29 cellular contexts compared by ENCODE assay signal in the genomic region with DNA sequence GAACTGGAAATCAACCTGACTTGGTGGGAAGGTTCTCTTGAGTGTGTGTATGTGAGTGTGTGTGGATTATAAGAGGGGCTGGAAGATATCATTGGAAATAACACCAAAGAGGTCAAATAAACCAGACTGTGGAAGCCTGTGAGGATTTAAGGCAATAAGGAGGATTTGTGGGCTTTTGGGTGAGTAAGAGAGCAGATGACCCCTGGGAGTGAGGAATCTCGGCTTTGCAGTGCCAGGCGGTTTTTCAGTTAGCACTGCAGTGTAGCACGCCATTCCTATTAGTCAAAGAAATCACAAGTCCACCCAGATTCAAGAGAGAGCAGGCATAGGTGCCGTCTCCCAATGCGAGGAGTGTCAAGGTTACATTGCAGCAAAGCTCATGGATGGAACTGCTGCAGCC.
"Had no signal": no experiment of that assay in that cellular context is flagged by ENCODE, and none has a peak within 500 bp of the region (broad histone marks: within the 10 kb centered on the region; RNA-seq: fewer than 3 reads in every experiment).

No MANE protein-coding gene starts in this region.

- ATAC-seq: activated CD4-positive, alpha-beta T cell treated with anti-CD3 and anti-CD28 coated beads for 36 hours; activated CD8-positive, alpha-beta T cell treated with anti-CD3 and anti-CD28 coated beads, Interleukin-2, amount 10 ng/mL, durations not matched to agents 7 days and 5 days; activated naive CD4-positive, alpha-beta T cell treated with anti-CD3 and anti-CD28 coated beads, Interleukin-2, amount 50 U/mL, for 72 hours; activated naive CD8-positive, alpha-beta T cell treated with anti-CD3 and anti-CD28 coated beads, Interleukin-2, amount 50 U/mL, for 24 hours; activated T-cell treated with anti-CD3 and anti-CD28 coated beads, Interleukin-2, amount 50 U/mL, for 4 hours; K562; Panc1; Right ventricle myocardium inferior; T-cell had no signal

- H3K27ac ChIP-seq: SK-N-MC had no signal

- H3K4me3 ChIP-seq: K562, SK-N-MC had no signal

- H3K4me3 Mint-ChIP-seq: activated CD4-positive, alpha-beta T cell treated with anti-CD3 and anti-CD28 coated beads for 36 hours; activated CD8-positive, alpha-beta T cell treated with anti-CD3 and anti-CD28 coated beads, Interleukin-2, amount 10 ng/mL, durations not matched to agents 7 days and 5 days; activated naive CD8-positive, alpha-beta T cell treated with anti-CD3 and anti-CD28 coated beads, Interleukin-2, amount 50 U/mL, for 24 hours; activated T-cell treated with anti-CD3 and anti-CD28 coated beads, Interleukin-2, amount 50 U/mL, for 4 hours; T-cell had no signal

- H3K9me3 Mint-ChIP-seq: activated naive CD4-positive, alpha-beta T cell treated with anti-CD3 and anti-CD28 coated beads, Interleukin-2, amount 50 U/mL, for 72 hours; activated naive CD8-positive, alpha-beta T cell treated with anti-CD3 and anti-CD28 coated beads, Interleukin-2, amount 50 U/mL, for 24 hours; activated T-cell treated with anti-CD3 and anti-CD28 coated beads, Interleukin-2, amount 50 U/mL, for 4 hours; T-cell had no signal

- H3K27ac Mint-ChIP-seq: activated CD4-positive, alpha-beta T cell treated with anti-CD3 and anti-CD28 coated beads for 36 hours; activated CD8-positive, alpha-beta T cell treated with anti-CD3 and anti-CD28 coated beads, Interleukin-2, amount 10 ng/mL, durations not matched to agents 7 days and 5 days; activated naive CD8-positive, alpha-beta T cell treated with anti-CD3 and anti-CD28 coated beads, Interleukin-2, amount 50 U/mL, for 24 hours; T-cell had no signal

- H3K27me3 Mint-ChIP-seq: activated CD4-positive, alpha-beta T cell treated with anti-CD3 and anti-CD28 coated beads for 36 hours had no signal

- H3K4me1 Mint-ChIP-seq: activated CD4-positive, alpha-beta T cell treated with anti-CD3 and anti-CD28 coated beads for 36 hours; activated naive CD8-positive, alpha-beta T cell treated with anti-CD3 and anti-CD28 coated beads, Interleukin-2, amount 50 U/mL, for 24 hours had no signal

- H3K36me3 Mint-ChIP-seq: activated naive CD4-positive, alpha-beta T cell treated with anti-CD3 and anti-CD28 coated beads, Interleukin-2, amount 50 U/mL, for 72 hours; T-cell had no signal

- DNase-seq: activated CD4-positive, alpha-beta T cell treated with anti-CD3 and anti-CD28 coated beads for 36 hours; activated CD4-positive, alpha-beta T cell treated with anti-CD3 and anti-CD28 coated beads, Interleukin-2, amount 50 U/mL, for 4 hours; activated CD8-positive, alpha-beta T cell treated with anti-CD3 and anti-CD28 coated beads, Interleukin-2, amount 10 ng/mL, durations not matched to agents 7 days and 5 days; activated effector memory CD4-positive, alpha-beta T cell treated with anti-CD3 and anti-CD28 coated beads, Interleukin-2, amount 50 U/mL, for 16 hours; activated naive CD4-positive, alpha-beta T cell treated with Interleukin-2 at 50 U/mL for 16 hours; activated naive CD8-positive, alpha-beta T cell treated with anti-CD3 and anti-CD28 coated beads, Interleukin-2, amount 50 U/mL, for 24 hours; activated T-cell treated with anti-CD3 and anti-CD28 coated beads, Interleukin-2, amount 50 U/mL, for 4 hours; amygdala; Karpas-422; NCI-H1092; NCI-H1417; NCI-H1694; NCI-H2029; NCI-H2107; NCI-H2171 treated with DMSO at 0.1 percent for 48 hours; NCI-H226; NCI-H526; NCI-H774; NK-92 treated with Interleukin-12 subunit alpha and Interleukin-12 subunit beta, amount 100 ng/mL, for 24 hours; OCI-M1; RPMI8226; T-cell; T-helper 2 cell; T1000 had no signal
